In the genomic region with DNA sequence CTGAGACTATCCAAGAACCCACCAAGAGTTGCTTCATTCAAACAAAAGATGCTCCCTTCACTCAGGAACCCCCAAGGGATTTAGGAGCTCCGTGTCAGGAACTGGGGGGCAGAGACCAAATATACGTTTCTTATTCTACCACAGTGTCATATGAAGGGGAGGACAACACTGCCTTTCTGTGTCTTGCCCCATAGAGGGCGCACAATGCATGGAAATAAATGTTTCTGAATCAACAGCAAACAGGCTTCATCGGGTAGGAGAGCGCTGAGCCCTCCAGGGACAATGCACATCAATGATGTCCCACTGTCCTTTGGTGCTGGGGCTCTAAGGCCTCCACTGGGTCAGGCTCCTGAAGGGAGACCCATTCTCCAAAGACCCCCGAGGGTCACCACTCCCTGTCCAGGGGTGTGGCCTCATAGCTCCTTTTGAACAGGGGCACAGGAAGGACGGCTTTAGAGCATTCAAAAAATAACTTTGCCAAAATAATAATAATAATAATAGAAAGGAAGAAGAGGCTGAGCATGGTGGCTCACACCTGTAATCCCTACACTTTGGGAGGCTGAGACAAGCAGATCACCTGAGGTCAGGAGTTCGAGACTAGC, we compare ENCODE assay signal across 1 cellular context.
TF ChIP-seq lines count a peak whose summit lies in the region.

No MANE protein-coding gene starts in this region.

TF ChIP-seq in GM23338, 12 proteins besides CTCF, POLR2A, EP300 and RAD21 (continued from another document):
- TF ChIP-seq, protein P1, sequence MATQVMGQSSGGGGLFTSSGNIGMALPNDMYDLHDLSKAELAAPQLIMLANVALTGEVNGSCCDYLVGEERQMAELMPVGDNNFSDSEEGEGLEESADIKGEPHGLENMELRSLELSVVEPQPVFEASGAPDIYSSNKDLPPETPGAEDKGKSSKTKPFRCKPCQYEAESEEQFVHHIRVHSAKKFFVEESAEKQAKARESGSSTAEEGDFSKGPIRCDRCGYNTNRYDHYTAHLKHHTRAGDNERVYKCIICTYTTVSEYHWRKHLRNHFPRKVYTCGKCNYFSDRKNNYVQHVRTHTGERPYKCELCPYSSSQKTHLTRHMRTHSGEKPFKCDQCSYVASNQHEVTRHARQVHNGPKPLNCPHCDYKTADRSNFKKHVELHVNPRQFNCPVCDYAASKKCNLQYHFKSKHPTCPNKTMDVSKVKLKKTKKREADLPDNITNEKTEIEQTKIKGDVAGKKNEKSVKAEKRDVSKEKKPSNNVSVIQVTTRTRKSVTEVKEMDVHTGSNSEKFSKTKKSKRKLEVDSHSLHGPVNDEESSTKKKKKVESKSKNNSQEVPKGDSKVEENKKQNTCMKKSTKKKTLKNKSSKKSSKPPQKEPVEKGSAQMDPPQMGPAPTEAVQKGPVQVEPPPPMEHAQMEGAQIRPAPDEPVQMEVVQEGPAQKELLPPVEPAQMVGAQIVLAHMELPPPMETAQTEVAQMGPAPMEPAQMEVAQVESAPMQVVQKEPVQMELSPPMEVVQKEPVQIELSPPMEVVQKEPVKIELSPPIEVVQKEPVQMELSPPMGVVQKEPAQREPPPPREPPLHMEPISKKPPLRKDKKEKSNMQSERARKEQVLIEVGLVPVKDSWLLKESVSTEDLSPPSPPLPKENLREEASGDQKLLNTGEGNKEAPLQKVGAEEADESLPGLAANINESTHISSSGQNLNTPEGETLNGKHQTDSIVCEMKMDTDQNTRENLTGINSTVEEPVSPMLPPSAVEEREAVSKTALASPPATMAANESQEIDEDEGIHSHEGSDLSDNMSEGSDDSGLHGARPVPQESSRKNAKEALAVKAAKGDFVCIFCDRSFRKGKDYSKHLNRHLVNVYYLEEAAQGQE (IDR thresholded peaks at IDR 0.05; ENCODE audit: unreplicated experiment): no peak
- TF ChIP-seq, protein P2, sequence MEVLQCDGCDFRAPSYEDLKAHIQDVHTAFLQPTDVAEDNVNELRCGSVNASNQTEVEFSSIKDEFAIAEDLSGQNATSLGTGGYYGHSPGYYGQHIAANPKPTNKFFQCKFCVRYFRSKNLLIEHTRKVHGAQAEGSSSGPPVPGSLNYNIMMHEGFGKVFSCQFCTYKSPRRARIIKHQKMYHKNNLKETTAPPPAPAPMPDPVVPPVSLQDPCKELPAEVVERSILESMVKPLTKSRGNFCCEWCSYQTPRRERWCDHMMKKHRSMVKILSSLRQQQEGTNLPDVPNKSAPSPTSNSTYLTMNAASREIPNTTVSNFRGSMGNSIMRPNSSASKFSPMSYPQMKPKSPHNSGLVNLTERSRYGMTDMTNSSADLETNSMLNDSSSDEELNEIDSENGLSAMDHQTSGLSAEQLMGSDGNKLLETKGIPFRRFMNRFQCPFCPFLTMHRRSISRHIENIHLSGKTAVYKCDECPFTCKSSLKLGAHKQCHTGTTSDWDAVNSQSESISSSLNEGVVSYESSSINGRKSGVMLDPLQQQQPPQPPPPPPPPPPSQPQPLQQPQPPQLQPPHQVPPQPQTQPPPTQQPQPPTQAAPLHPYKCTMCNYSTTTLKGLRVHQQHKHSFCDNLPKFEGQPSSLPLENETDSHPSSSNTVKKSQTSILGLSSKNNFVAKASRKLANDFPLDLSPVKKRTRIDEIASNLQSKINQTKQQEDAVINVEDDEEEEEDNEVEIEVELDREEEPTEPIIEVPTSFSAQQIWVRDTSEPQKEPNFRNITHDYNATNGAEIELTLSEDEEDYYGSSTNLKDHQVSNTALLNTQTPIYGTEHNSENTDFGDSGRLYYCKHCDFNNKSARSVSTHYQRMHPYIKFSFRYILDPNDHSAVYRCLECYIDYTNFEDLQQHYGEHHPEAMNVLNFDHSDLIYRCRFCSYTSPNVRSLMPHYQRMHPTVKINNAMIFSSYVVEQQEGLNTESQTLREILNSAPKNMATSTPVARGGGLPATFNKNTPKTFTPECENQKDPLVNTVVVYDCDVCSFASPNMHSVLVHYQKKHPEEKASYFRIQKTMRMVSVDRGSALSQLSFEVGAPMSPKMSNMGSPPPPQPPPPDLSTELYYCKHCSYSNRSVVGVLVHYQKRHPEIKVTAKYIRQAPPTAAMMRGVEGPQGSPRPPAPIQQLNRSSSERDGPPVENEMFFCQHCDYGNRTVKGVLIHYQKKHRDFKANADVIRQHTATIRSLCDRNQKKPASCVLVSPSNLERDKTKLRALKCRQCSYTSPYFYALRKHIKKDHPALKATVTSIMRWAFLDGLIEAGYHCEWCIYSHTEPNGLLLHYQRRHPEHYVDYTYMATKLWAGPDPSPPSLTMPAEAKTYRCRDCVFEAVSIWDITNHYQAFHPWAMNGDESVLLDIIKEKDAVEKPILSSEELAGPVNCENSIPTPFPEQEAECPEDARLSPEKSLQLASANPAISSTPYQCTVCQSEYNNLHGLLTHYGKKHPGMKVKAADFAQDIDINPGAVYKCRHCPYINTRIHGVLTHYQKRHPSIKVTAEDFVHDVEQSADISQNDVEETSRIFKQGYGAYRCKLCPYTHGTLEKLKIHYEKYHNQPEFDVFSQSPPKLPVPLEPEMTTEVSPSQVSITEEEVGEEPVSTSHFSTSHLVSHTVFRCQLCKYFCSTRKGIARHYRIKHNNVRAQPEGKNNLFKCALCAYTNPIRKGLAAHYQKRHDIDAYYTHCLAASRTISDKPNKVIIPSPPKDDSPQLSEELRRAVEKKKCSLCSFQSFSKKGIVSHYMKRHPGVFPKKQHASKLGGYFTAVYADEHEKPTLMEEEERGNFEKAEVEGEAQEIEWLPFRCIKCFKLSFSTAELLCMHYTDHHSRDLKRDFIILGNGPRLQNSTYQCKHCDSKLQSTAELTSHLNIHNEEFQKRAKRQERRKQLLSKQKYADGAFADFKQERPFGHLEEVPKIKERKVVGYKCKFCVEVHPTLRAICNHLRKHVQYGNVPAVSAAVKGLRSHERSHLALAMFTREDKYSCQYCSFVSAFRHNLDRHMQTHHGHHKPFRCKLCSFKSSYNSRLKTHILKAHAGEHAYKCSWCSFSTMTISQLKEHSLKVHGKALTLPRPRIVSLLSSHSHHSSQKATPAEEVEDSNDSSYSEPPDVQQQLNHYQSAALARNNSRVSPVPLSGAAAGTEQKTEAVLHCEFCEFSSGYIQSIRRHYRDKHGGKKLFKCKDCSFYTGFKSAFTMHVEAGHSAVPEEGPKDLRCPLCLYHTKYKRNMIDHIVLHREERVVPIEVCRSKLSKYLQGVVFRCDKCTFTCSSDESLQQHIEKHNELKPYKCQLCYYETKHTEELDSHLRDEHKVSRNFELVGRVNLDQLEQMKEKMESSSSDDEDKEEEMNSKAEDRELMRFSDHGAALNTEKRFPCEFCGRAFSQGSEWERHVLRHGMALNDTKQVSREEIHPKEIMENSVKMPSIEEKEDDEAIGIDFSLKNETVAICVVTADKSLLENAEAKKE (CRISPR knock-in tag; IDR thresholded peaks at IDR 0.05): no peak
- TF ChIP-seq EZH2 (IDR thresholded peaks at IDR 0.05; ENCODE audit: low read depth, unreplicated experiment) (no peak), ZNF114 (CRISPR knock-in tag; IDR thresholded peaks at IDR 0.05) (no peak), CREB1 (CRISPR knock-in tag; IDR thresholded peaks at IDR 0.05; ENCODE audit: low read depth) (no peak), EZH2phosphoT487 (IDR thresholded peaks at IDR 0.05; ENCODE audit: unreplicated experiment) (no peak), JUNB (IDR thresholded peaks at IDR 0.05; ENCODE audit: unreplicated experiment) (no peak), ZNF331 (CRISPR knock-in tag; IDR thresholded peaks at IDR 0.05; ENCODE audit: low read depth) (no peak), POLR2AphosphoS5 (IDR thresholded peaks at IDR 0.05; ENCODE audit: low read depth) (no peak), STAT1 (IDR thresholded peaks at IDR 0.05; ENCODE audit: unreplicated experiment) (no peak)
- TF ChIP-seq, protein P3, sequence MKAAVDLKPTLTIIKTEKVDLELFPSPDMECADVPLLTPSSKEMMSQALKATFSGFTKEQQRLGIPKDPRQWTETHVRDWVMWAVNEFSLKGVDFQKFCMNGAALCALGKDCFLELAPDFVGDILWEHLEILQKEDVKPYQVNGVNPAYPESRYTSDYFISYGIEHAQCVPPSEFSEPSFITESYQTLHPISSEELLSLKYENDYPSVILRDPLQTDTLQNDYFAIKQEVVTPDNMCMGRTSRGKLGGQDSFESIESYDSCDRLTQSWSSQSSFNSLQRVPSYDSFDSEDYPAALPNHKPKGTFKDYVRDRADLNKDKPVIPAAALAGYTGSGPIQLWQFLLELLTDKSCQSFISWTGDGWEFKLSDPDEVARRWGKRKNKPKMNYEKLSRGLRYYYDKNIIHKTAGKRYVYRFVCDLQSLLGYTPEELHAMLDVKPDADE (IDR thresholded peaks at IDR 0.05): no peak
